1 cellular context compared by ENCODE assay signal in the genomic region with DNA sequence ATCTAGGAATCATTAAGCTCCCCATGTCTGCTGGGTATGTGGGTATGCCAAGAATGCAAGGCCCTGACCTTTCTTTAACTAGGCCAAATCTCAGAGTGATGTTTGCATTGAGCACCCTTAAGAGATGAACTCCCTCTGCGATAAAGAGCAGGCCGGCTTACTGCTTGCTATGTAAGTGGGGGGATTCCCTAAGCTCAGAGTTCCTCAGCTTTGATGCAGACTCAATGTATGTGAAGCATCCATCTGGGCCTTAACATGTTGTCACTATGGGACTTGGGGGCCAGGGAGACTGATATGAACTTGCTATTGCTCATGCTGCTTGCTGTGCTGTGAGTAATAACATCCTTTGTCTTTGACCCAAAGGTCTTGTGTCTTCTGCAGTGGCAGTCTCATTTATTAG.
TF ChIP-seq lines count a peak whose summit lies in the region.

No MANE protein-coding gene starts in this region.

TF ChIP-seq in WTC11, 78 proteins besides CTCF, POLR2A, EP300 and RAD21 (continued from another document):
- no peak for TF ChIP-seq NFYB (CRISPR knock-in tag; conservative IDR thresholded peaks at IDR 0.05; ENCODE audit: low read depth)
- no peak for TF ChIP-seq NR2C2 (CRISPR knock-in tag; IDR thresholded peaks at IDR 0.05)
- TF ChIP-seq GTF2I (CRISPR knock-in tag; conservative IDR thresholded peaks at IDR 0.05) = no peak
- TF ChIP-seq TP53 (CRISPR knock-in tag; IDR thresholded peaks at IDR 0.05) = no peak
